Comparison of ENCODE assay signal across 14 cellular contexts in genomic region chr6:1915226-1915625, GRCh38.
DNase-seq lines count a peak whose midpoint lies in the region; ATAC-seq and TF ChIP-seq lines count a peak whose summit lies in the region.
"Had no signal": no experiment of that assay in that cellular context is flagged by ENCODE, and none has a peak within 500 bp of the region (broad histone marks: within the 10 kb centered on the region; RNA-seq: fewer than 3 reads in every experiment).

No MANE protein-coding gene starts in this region.

- H2BK12ac ChIP-seq in H9 (ENCODE audit: insufficient read length, low read depth, low read length): no peak overlapping the region

- no peak overlapping the region for H3K9ac ChIP-seq in H9 (ENCODE audit: extremely low read depth, insufficient read length, low read length)

- H2BK15ac ChIP-seq in H9 (ENCODE audit: low read depth, low read length): no peak overlapping the region

- DNase-seq in HFFc6: no peak
- peak; percentile 61 for DNase-seq in cerebellar cortex (ENCODE audit: low spot score)
- no peak for DNase-seq in mesothelial cell of epicardium (ENCODE audit: low spot score in 2 of 2, unreplicated experiment in 2 of 2)
- DNase-seq in testis: peak; percentile 39
- no peak for DNase-seq in A673 (ENCODE audit: low spot score)
- no peak for DNase-seq in H9
- no peak for DNase-seq in HT-29 (ENCODE audit: low spot score)
- no peak for DNase-seq in natural killer cell treated with Interleukin-12 subunit alpha and Interleukin-12 subunit beta and Interleukin-15 and Interleukin-18, amount 100 ng/mL, for 72 hours (ENCODE audit: low spot score)
- DNase-seq: CD8-positive, alpha-beta T cell; COR-L47; KBM-7 had no signal

- no peaks in the 10 kb centered on the region for H3K9me3 Mint-ChIP-seq in HFFc6
- no peaks in the 10 kb centered on the region for H3K9me3 Mint-ChIP-seq in mesothelial cell of epicardium
- no peaks in the 10 kb centered on the region for H3K9me3 Mint-ChIP-seq in H9
- no peaks in the 10 kb centered on the region for H3K9me3 Mint-ChIP-seq in natural killer cell treated with Interleukin-12 subunit alpha and Interleukin-12 subunit beta and Interleukin-15 and Interleukin-18, amount 100 ng/mL, for 72 hours
- H3K9me3 Mint-ChIP-seq: CD14-positive monocyte; CD8-positive, alpha-beta T cell had no signal

- H3K18ac ChIP-seq in H9 (ENCODE audit: insufficient read length, low read depth, low read length): no peak overlapping the region

- H3K4me1 Mint-ChIP-seq in HFFc6 (ENCODE audit: low read depth) (peaks cover 53% of the 10 kb centered on the region), mesothelial cell of epicardium (peaks cover 19% of the 10 kb centered on the region), H9 (peaks cover 24 to 26% of the 10 kb centered on the region in 2 experiments)
- H3K4me1 Mint-ChIP-seq in natural killer cell treated with Interleukin-12 subunit alpha and Interleukin-12 subunit beta and Interleukin-15 and Interleukin-18, amount 100 ng/mL, for 72 hours (ENCODE audit: low read depth in 2 of 2): peaks cover 19 to 23% of the 10 kb centered on the region in 2 donors

- no peaks in the 10 kb centered on the region for H3K23me2 ChIP-seq in H9 (ENCODE audit: insufficient read length, low read depth, low read length, poor library complexity, severe bottlenecking)

- 54 to 57% methylated on average over 7 to 9 of the region's 9 CpGs for WGBS in testis, 2 donors
- no CpG with 5 or more reads among the region's 9 CpGs for WGBS in H9 (ENCODE audit: extremely low coverage, insufficient read length, low lambda C conversion rate)

- H3K4ac ChIP-seq in H9 (ENCODE audit: low read depth, low read length): no peak overlapping the region

- no peak for TF ChIP-seq POLR2A in testis (IDR thresholded peaks at IDR 0.05)

- H4K20me1 ChIP-seq in H9 (ENCODE audit: control insufficient read depth, insufficient read depth, insufficient read length): no peaks in the 10 kb centered on the region

- H2BK5ac ChIP-seq in H9 (ENCODE audit: insufficient read length, low read length): no peak overlapping the region

- no peak overlapping the region for H2BK20ac ChIP-seq in H9 (ENCODE audit: low read depth, low read length, poor library complexity, severe bottlenecking)

- H3K36me3 Mint-ChIP-seq in HFFc6 (ENCODE audit: low read depth): peaks cover 7% of the 10 kb centered on the region; the same call in 1 of the 2 replicates
- H3K36me3 Mint-ChIP-seq in mesothelial cell of epicardium: no peaks in the 10 kb centered on the region
- H3K36me3 Mint-ChIP-seq in H9 (ENCODE audit: insufficient read depth in 1 of 3, low read depth in 3 of 3): peaks cover 0 to 2% (median 0%) of the 10 kb centered on the region in 3 experiments; a peak in 1 of 7 replicates
- no peaks in the 10 kb centered on the region for H3K36me3 Mint-ChIP-seq in natural killer cell treated with Interleukin-12 subunit alpha and Interleukin-12 subunit beta and Interleukin-15 and Interleukin-18, amount 100 ng/mL, for 72 hours

- no peak overlapping the region for H4K8ac ChIP-seq in H9 (replicated peaks; ENCODE audit: insufficient read length, low read depth, low read length)

- H3K27ac ChIP-seq in testis (no peak overlapping the region), A673 (ENCODE audit: low read depth, low read length, poor library complexity, severe bottlenecking) (no peak overlapping the region), H9 (ENCODE audit: insufficient read length, low read depth, low read length) (no peak overlapping the region)
- H3K27ac ChIP-seq: A549 had no signal

- no peak overlapping the region for H3K4me2 ChIP-seq in H9 (ENCODE audit: insufficient read depth, insufficient read length, low read length)
- H3K4me2 ChIP-seq: A549 had no signal

- no peaks in the 10 kb centered on the region for H3K9me3 ChIP-seq in testis
- no peaks in the 10 kb centered on the region for H3K9me3 ChIP-seq in A673 (ENCODE audit: low read depth, low read length, poor library complexity, severe bottlenecking)
- H3K9me3 ChIP-seq in H9 (ENCODE audit: control insufficient read depth, low read depth, low read length): no peaks in the 10 kb centered on the region
- H3K9me3 ChIP-seq: A549 had no signal

- no peak for ATAC-seq in natural killer cell treated with Interleukin-12 subunit alpha and Interleukin-12 subunit beta and Interleukin-15 and Interleukin-18, amount 100 ng/mL, for 72 hours
- ATAC-seq: A549; CD8-positive, alpha-beta T cell; HCT116 had no signal

- H3K79me1 ChIP-seq in H9 (ENCODE audit: insufficient read depth, low read depth, low read length, poor library complexity, severe bottlenecking): no peaks in the 10 kb centered on the region

- H2BK120ac ChIP-seq in H9 (ENCODE audit: low read depth, low read length, poor library complexity, severe bottlenecking): no peak overlapping the region

- H3K56ac ChIP-seq in H9 (ENCODE audit: insufficient read length, low read depth, low read length): no peak overlapping the region

- peak overlapping the region; percentile 98; the same call in 1 of the 2 replicates for H3K27ac Mint-ChIP-seq in HFFc6
- peak overlapping the region; percentile 32 for H3K27ac Mint-ChIP-seq in mesothelial cell of epicardium
- no peak overlapping the region for H3K27ac Mint-ChIP-seq in H9
- H3K27ac Mint-ChIP-seq in natural killer cell treated with Interleukin-12 subunit alpha and Interleukin-12 subunit beta and Interleukin-15 and Interleukin-18, amount 100 ng/mL, for 72 hours: no peak overlapping the region
- H3K27ac Mint-ChIP-seq: CD8-positive, alpha-beta T cell had no signal

- H3K23ac ChIP-seq in H9 (ENCODE audit: insufficient read length, low read depth, low read length): no peak overlapping the region

- no peaks in the 10 kb centered on the region for H3K79me2 ChIP-seq in H9 (ENCODE audit: insufficient read depth, low read length)

- H3K14ac ChIP-seq in H9 (ENCODE audit: insufficient read depth, low read length): no peak overlapping the region

- H2AK5ac ChIP-seq in H9 (ENCODE audit: insufficient read length, low read length): no peak overlapping the region

- H3K36me3 ChIP-seq in testis (ENCODE audit: low read depth, missing control alignments): no peaks in the 10 kb centered on the region
- H3K36me3 ChIP-seq in A673 (ENCODE audit: insufficient read depth, low read length, poor library complexity, severe bottlenecking): no peaks in the 10 kb centered on the region

- TF ChIP-seq CTCF in HFFc6 (IDR thresholded peaks at IDR 0.05): no peak
- TF ChIP-seq CTCF in mesothelial cell of epicardium (IDR thresholded peaks at IDR 0.05; ENCODE audit: unreplicated experiment): no peak
- TF ChIP-seq CTCF in testis (IDR thresholded peaks at IDR 0.05): no peak
- TF ChIP-seq CTCF in A673 (conservative IDR thresholded peaks at IDR 0.05; ENCODE audit: low read depth, low read length): no peak
- TF ChIP-seq CTCF in H9 (conservative IDR thresholded peaks at IDR 0.05): no peak

- H3K4me1 ChIP-seq in testis: peaks cover 7% of the 10 kb centered on the region
- H3K4me1 ChIP-seq in A673 (ENCODE audit: insufficient read depth, low read length, poor library complexity, severe bottlenecking): peaks cover 18% of the 10 kb centered on the region
- H3K4me1 ChIP-seq in H9 (ENCODE audit: insufficient read depth, low read length): peaks cover 3% of the 10 kb centered on the region; the same call in 1 of the 2 replicates

- no peak overlapping the region for H4K91ac ChIP-seq in H9 (ENCODE audit: insufficient read length, low read depth, low read length)

- H3K4me3 Mint-ChIP-seq in HFFc6 (no peak overlapping the region), mesothelial cell of epicardium (no peak overlapping the region), H9 (no peak overlapping the region)
- H3K4me3 Mint-ChIP-seq in natural killer cell treated with Interleukin-12 subunit alpha and Interleukin-12 subunit beta and Interleukin-15 and Interleukin-18, amount 100 ng/mL, for 72 hours: no peak overlapping the region
- H3K4me3 Mint-ChIP-seq: CD14-positive monocyte; CD8-positive, alpha-beta T cell had no signal

- H3K27me3 Mint-ChIP-seq in HFFc6 (ENCODE audit: insufficient read depth) (no peaks in the 10 kb centered on the region; the same call in 1 of the 2 replicates), mesothelial cell of epicardium (ENCODE audit: low read depth) (no peaks in the 10 kb centered on the region), H9 (ENCODE audit: low read depth) (no peaks in the 10 kb centered on the region)
- H3K27me3 Mint-ChIP-seq in natural killer cell treated with Interleukin-12 subunit alpha and Interleukin-12 subunit beta and Interleukin-15 and Interleukin-18, amount 100 ng/mL, for 72 hours: no peaks in the 10 kb centered on the region

- no TSS peak for BruUV-seq in A673 (replicated peaks; lab: Mats Ljungman, UMichigan)

- no peak overlapping the region for H3T11ph ChIP-seq in H9 (ENCODE audit: low read length)

- no peak overlapping the region for H4K5ac ChIP-seq in H9 (ENCODE audit: insufficient read length, low read depth, low read length)

- no peak overlapping the region for H2AFZ ChIP-seq in H9 (ENCODE audit: low read length)

- no peaks in the 10 kb centered on the region for H3K27me3 ChIP-seq in testis
- no peaks in the 10 kb centered on the region for H3K27me3 ChIP-seq in A673 (replicated peaks; ENCODE audit: insufficient read depth, low read depth, low read length, poor library complexity)
- no peaks in the 10 kb centered on the region for H3K27me3 ChIP-seq in H9 (ENCODE audit: insufficient read depth, low read length)

- H3K4me3 ChIP-seq in testis: no peak overlapping the region
- H3K4me3 ChIP-seq in A673 (ENCODE audit: low read depth, low read length, poor library complexity, severe bottlenecking): no peak overlapping the region
- H3K4me3 ChIP-seq: A549 had no signal

- CTCF ChIA-PET in A673 (lab: Charles Lee): no interaction called here

- POLR2A ChIA-PET in A673 (lab: Charles Lee; ENCODE audit: low non-redundant PET): no interaction called here

- intact Hi-C loops in testis (cut with DNase I; ENCODE audit: low total_unique reads) (no loop called here), A673 (cut with micrococcal nuclease; ENCODE audit: unreplicated experiment) (no loop called here)

Comparison
In these comparisons a context has a peak if more than half of its experiments do, and no peak if none do; other contexts are left out.
1. DNase-seq: peak in cerebellar cortex (single experiment) and testis (single experiment); none in HFFc6 (single experiment), mesothelial cell of epicardium (0 of 2), A673 (single experiment), H9 (single experiment), HT-29 (single experiment) and natural killer cell treated with Interleukin-12 subunit alpha and Interleukin-12 subunit beta and Interleukin-15 and Interleukin-18, amount 100 ng/mL, for 72 hours (single experiment).
2. H3K27ac Mint-ChIP-seq: peak in HFFc6 (single experiment) and mesothelial cell of epicardium (single experiment); none in H9 (0 of 3) and natural killer cell treated with Interleukin-12 subunit alpha and Interleukin-12 subunit beta and Interleukin-15 and Interleukin-18, amount 100 ng/mL, for 72 hours (0 of 2).